In the genomic region with DNA sequence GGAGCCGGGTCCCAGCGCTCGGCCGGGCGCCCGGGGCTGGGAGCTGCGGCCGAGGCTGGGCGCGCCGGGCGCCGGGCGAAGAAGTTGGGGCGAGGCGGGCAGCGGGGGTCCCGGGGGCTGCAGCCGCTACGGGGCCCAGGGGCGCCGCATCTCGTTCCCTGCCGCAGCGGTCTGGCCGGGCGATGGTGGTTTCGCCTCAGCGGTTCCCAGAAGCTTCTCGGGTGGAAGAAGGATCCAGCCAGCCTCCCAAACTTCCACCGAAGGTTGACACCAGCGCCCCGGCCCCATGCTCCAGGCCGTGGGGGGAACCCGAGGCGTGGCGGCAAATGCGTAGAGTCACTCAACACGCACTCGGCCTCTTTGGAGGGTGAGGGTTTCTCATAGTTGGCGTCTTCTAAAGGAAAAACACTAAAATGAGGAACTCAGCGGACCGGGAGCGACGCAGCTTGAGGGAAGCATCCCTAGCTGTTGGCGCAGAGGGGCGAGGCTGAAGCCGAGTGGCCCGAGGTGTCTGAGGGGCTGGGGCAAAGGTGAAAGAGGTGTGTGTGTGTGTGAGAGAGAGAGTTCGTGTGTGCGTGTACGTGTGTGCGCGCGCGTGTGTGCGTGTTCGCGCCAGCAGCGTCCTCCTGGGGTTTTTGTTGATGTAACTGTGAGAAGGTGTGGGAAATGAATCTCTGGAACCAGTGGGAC, we compare ENCODE assay signal across 8 cellular contexts. TPM values are rescaled to one million over a fixed set of nuclear protein-coding genes. Genes with fewer than 3 reads are reported as not detected.
DNase-seq lines count a peak whose midpoint lies in the region; ATAC-seq, FAIRE-seq and TF ChIP-seq lines count a peak whose summit lies in the region.

No MANE protein-coding gene starts in this region.

- H3K9me3 Mint-ChIP-seq in IgD-negative memory B cell (no peaks in the 10 kb centered on the region), astrocyte (ENCODE audit: unreplicated experiment) (no peaks in the 10 kb centered on the region)
- H3K9me3 Mint-ChIP-seq in stimulated activated memory B cell treated with anti-CD40 and anti-IgM and Interleukin-4, amounts not matched to agents 10 μg/mL and 1 μg/mL and 100 μg/mL, for 72 hours = no peaks in the 10 kb centered on the region

- H3K4me2 ChIP-seq in astrocyte (ENCODE audit: low read length) = peak overlapping the region; percentile 99

- in situ Hi-C loops in GM13977 (cut with MboI; ENCODE audit: low pct_unique_long_range_greater_than_20kb, low sequenced_read_pairs, unreplicated experiment) = no loop called here

- H3K27me3 Mint-ChIP-seq in IgD-negative memory B cell (peaks cover 37% of the 10 kb centered on the region), astrocyte (ENCODE audit: low read depth, unreplicated experiment) (no peaks in the 10 kb centered on the region)
- peaks cover 74% of the 10 kb centered on the region for H3K27me3 Mint-ChIP-seq in stimulated activated memory B cell treated with anti-CD40 and anti-IgM and Interleukin-4, amounts not matched to agents 10 μg/mL and 1 μg/mL and 100 μg/mL, for 72 hours

- ATAC-seq in stimulated activated memory B cell treated with anti-CD40 and anti-IgM and Interleukin-4, amounts not matched to agents 10 μg/mL and 1 μg/mL and 100 μg/mL, for 72 hours = peak; percentile 27
- ATAC-seq in GM21360 (IDR thresholded peaks at IDR 0.05; ENCODE audit: unreplicated experiment) = no peak

- H3K9me3 ChIP-seq in ES-I3 (ENCODE audit: control insufficient read depth, insufficient read depth, low read length) (no peaks in the 10 kb centered on the region), astrocyte (ENCODE audit: insufficient read depth, low read depth, low read length) (no peaks in the 10 kb centered on the region), iPS-20b (ENCODE audit: insufficient read depth, low read depth, low read length) (no peaks in the 10 kb centered on the region)

- H3K27me3 ChIP-seq in astrocyte (ENCODE audit: insufficient read depth, low read length) = no peaks in the 10 kb centered on the region
- peaks cover 29% of the 10 kb centered on the region for H3K27me3 ChIP-seq in iPS-20b (ENCODE audit: insufficient read depth, low read length)

- no peak overlapping the region for H3K27ac Mint-ChIP-seq in IgD-negative memory B cell
- H3K27ac Mint-ChIP-seq in astrocyte (ENCODE audit: unreplicated experiment) = peak overlapping the region; percentile 21
- H3K27ac Mint-ChIP-seq in stimulated activated memory B cell treated with anti-CD40 and anti-IgM and Interleukin-4, amounts not matched to agents 10 μg/mL and 1 μg/mL and 100 μg/mL, for 72 hours = no peak overlapping the region

- no peak for FAIRE-seq in astrocyte (lab: Jason Lieb, UNC)

- H3K36me3 ChIP-seq in ES-I3 (ENCODE audit: insufficient read depth, low read length) (no peaks in the 10 kb centered on the region), astrocyte (ENCODE audit: insufficient read depth, low read length) (no peaks in the 10 kb centered on the region), iPS-20b (ENCODE audit: insufficient read depth, low read depth, low read length) (peaks cover 11% of the 10 kb centered on the region)

- H2AFZ ChIP-seq in astrocyte (ENCODE audit: low read depth, low read length) = peak overlapping the region; percentile 98

- peak overlapping the region; percentile 76 for H3K4me3 ChIP-seq in astrocyte (ENCODE audit: insufficient read depth, low read depth, low read length)
- peak overlapping the region; percentile 82 for H3K4me3 ChIP-seq in iPS-20b (ENCODE audit: low read length)

- H3K36me3 Mint-ChIP-seq in IgD-negative memory B cell (peaks cover 2% of the 10 kb centered on the region), astrocyte (ENCODE audit: low read depth, unreplicated experiment) (peaks cover under 1% of the 10 kb centered on the region)
- H3K36me3 Mint-ChIP-seq in stimulated activated memory B cell treated with anti-CD40 and anti-IgM and Interleukin-4, amounts not matched to agents 10 μg/mL and 1 μg/mL and 100 μg/mL, for 72 hours = no peaks in the 10 kb centered on the region

- H3K4me1 Mint-ChIP-seq in IgD-negative memory B cell (peaks cover 3 to 10% (median 8%) of the 10 kb centered on the region in 3 donors), astrocyte (ENCODE audit: low read depth, unreplicated experiment) (peaks cover 22% of the 10 kb centered on the region)
- H3K4me1 Mint-ChIP-seq in stimulated activated memory B cell treated with anti-CD40 and anti-IgM and Interleukin-4, amounts not matched to agents 10 μg/mL and 1 μg/mL and 100 μg/mL, for 72 hours = peaks cover 17% of the 10 kb centered on the region

- no peak for DNase-seq in astrocyte (ENCODE audit: low read depth)
- no peak for DNase-seq in GM13977 (ENCODE audit: low spot score)
- DNase-seq in NK-92 (lab: John Stamatoyannopoulos, UW; ENCODE audit: unreplicated experiment) = no peak

- TF ChIP-seq CTCF in astrocyte (IDR thresholded peaks at IDR 0.05; ENCODE audit: insufficient read depth, low read depth, low read length) (no peak), GM13977 (IDR thresholded peaks at IDR 0.05; ENCODE audit: extremely low read depth, insufficient read depth, missing control alignments) (no peak)

- H3K9ac ChIP-seq in ES-I3 (ENCODE audit: low read depth, low read length) (peak overlapping the region; percentile 77), astrocyte (ENCODE audit: low read length) (peak overlapping the region; percentile 90), iPS-20b (ENCODE audit: low read depth, low read length) (peak overlapping the region; percentile 76)

- H3K4me1 ChIP-seq in ES-I3 (ENCODE audit: insufficient read depth, low read length) = no peaks in the 10 kb centered on the region
- H3K4me1 ChIP-seq in astrocyte (ENCODE audit: insufficient read depth, low read length) = peaks cover 20% of the 10 kb centered on the region
- H3K4me1 ChIP-seq in iPS-20b (ENCODE audit: insufficient read depth, low read length) = peaks cover 16% of the 10 kb centered on the region; the same call in 1 of the 2 replicates

- H3K79me2 ChIP-seq in astrocyte (ENCODE audit: insufficient read depth, low read length) = peaks cover 18% of the 10 kb centered on the region

- no peaks in the 10 kb centered on the region for H4K20me1 ChIP-seq in astrocyte (ENCODE audit: insufficient read depth, low read length)

- H3K27ac ChIP-seq in astrocyte (ENCODE audit: low read depth, low read length) (peak overlapping the region; percentile 88), iPS-20b (ENCODE audit: low read length) (no peak overlapping the region)

- H3K4me3 Mint-ChIP-seq in IgD-negative memory B cell = peak overlapping the region in 3 of 4 donors; percentile 70 to 91 (median 86)
- peak overlapping the region; percentile 95 for H3K4me3 Mint-ChIP-seq in astrocyte (ENCODE audit: unreplicated experiment)
- peak overlapping the region; percentile 71 for H3K4me3 Mint-ChIP-seq in stimulated activated memory B cell treated with anti-CD40 and anti-IgM and Interleukin-4, amounts not matched to agents 10 μg/mL and 1 μg/mL and 100 μg/mL, for 72 hours

RNA-seq across cellular contexts. Expression of a gene that starts 0.9 kb away (rescaled TPM):
- 0.70 TPM for polyA plus RNA-seq in IgD-negative memory B cell
- total RNA-seq in astrocyte = 20.2 TPM in 2 replicates
